ENCODE assay signal across 11 cellular contexts in the genomic region with DNA sequence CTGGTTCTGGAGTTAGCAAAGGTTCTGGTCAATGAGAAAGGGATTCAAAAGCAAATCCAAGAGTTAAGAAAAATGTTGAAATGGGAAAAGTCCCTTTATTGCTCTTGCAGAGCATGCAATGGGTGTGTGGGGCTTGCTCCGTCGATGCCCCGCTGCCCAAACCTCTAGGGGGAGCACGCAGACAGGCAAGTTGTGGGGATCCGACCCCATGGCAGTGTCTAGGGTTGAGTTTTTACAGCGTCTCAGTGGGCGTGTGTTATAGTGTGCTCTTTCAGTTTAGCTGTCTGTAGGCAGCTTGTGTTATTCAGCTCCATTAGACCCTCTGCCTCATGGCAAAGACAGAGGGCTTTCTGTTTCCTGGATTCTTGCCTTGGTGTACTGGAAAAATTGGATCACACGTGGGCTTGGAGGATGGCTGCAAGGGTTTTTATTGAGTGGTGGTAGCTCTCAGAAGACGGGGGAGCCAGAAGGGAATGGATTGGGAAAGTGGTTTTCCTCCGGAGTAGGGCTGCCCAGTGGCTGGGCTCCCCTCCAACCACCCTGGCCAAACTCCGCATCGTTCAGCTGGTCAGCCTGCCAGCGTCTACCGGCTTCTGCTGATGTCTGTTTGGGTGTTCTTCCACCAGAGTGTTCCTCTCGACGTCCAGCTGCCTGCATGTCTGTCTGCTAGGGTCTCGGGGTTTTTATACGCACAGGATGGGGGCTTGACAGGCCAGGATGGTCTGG.
DNase-seq lines count a peak whose midpoint lies in the region; ATAC-seq and TF ChIP-seq lines count a peak whose summit lies in the region.
"Had no signal": no experiment of that assay in that cellular context is flagged by ENCODE, and none has a peak within 500 bp of the region (broad histone marks: within the 10 kb centered on the region; RNA-seq: fewer than 3 reads in every experiment).

No MANE protein-coding gene starts in this region.

- no peaks in the 10 kb centered on the region for H3K36me3 ChIP-seq in WERI-Rb-1
- no peaks in the 10 kb centered on the region for H3K36me3 ChIP-seq in mucosa of descending colon (ENCODE audit: low read depth)
- no peaks in the 10 kb centered on the region for H3K36me3 ChIP-seq in gastroesophageal sphincter
- H3K36me3 ChIP-seq: prostate gland had no signal

- no peak for TF ChIP-seq POLR2A in gastroesophageal sphincter (IDR thresholded peaks at IDR 0.05)

- peak; percentile 33 for DNase-seq in HT1080 (ENCODE audit: low read depth)
- DNase-seq in WERI-Rb-1, result no peak
- DNase-seq in hypothalamus (lab: John Stamatoyannopoulos, UW), result peak in 27 of 51 donors; percentile 1 to 41 (median 14)
- DNase-seq in putamen (ENCODE audit: low spot score), result peak; percentile 27
- DNase-seq in stimulated activated CD4-positive, alpha-beta T cell treated with anti-CD3 and anti-CD28 coated beads, Interleukin-1b, Interleukin-23, amount 100 ng/mL, for 48 hours, result no peak
- DNase-seq in activated CD4-positive, CD25-positive, alpha-beta regulatory T cell treated with anti-CD3 and anti-CD28 coated beads, Interleukin-2, amount 50 U/mL, for 72 hours, result no peak
- no peak for DNase-seq in mucosa of descending colon
- DNase-seq: activated CD4-positive, alpha-beta T cell treated with anti-CD3 and anti-CD28 coated beads, Interleukin-2, amount 10 ng/mL, durations not matched to agents 7 days and 5 days; NCI-H2029 treated with DMSO at 0.1 percent for 48 hours had no signal

- TF ChIP-seq CTCF in WERI-Rb-1 (IDR thresholded peaks at IDR 0.05; ENCODE audit: low read depth, low read length) (peak; percentile 4; the same call in 1 of the 2 replicates), mucosa of descending colon (IDR thresholded peaks at IDR 0.05) (no peak), gastroesophageal sphincter (IDR thresholded peaks at IDR 0.05) (peak in 1 of 4 experiments; percentile 28)

- H3K27ac ChIP-seq in WERI-Rb-1 (no peak overlapping the region), gastroesophageal sphincter (no peak overlapping the region)
- H3K27ac ChIP-seq: prostate gland had no signal

- H3K9me3 ChIP-seq in WERI-Rb-1 (ENCODE audit: severe bottlenecking), result no peaks in the 10 kb centered on the region
- H3K9me3 ChIP-seq in mucosa of descending colon, result peaks cover 11% of the 10 kb centered on the region
- peaks cover 0 to 12% (median 0%) of the 10 kb centered on the region in 3 donors for H3K9me3 ChIP-seq in gastroesophageal sphincter
- H3K9me3 ChIP-seq: prostate gland had no signal

- H3K27me3 ChIP-seq in WERI-Rb-1 (ENCODE audit: insufficient read depth, low read depth, severe bottlenecking) (no peaks in the 10 kb centered on the region), gastroesophageal sphincter (no peaks in the 10 kb centered on the region)

- H3K4me3 ChIP-seq in WERI-Rb-1 (ENCODE audit: low read depth, low read length), result no peak overlapping the region
- no peak overlapping the region for H3K4me3 ChIP-seq in mucosa of descending colon
- H3K4me3 ChIP-seq in gastroesophageal sphincter, result no peak overlapping the region
- H3K4me3 ChIP-seq: prostate gland had no signal

- no peak for ATAC-seq in mucosa of descending colon
- no peak for ATAC-seq in gastroesophageal sphincter

- no peak for TF ChIP-seq EP300 in gastroesophageal sphincter (IDR thresholded peaks at IDR 0.05)

- intact Hi-C loops in mucosa of descending colon (cut with DNase I, micrococcal nuclease), result no loop called here

- 48 to 57% methylated on average over 7 of the region's 18 CpGs for WGBS in gastroesophageal sphincter (ENCODE audit: low coverage in 1 of 2), 2 donors

- H3K4me1 ChIP-seq in mucosa of descending colon (ENCODE audit: low read depth) (no peaks in the 10 kb centered on the region), gastroesophageal sphincter (no peaks in the 10 kb centered on the region)
- H3K4me1 ChIP-seq: prostate gland had no signal

Comparison
In these comparisons a context has a peak if more than half of its experiments do, and no peak if none do; other contexts are left out.
1. DNase-seq: peak in HT1080 (single experiment), hypothalamus (27 of 51) and putamen (single experiment); none in WERI-Rb-1 (single experiment), stimulated activated CD4-positive, alpha-beta T cell treated with anti-CD3 and anti-CD28 coated beads, Interleukin-1b, Interleukin-23, amount 100 ng/mL, for 48 hours (single experiment), activated CD4-positive, CD25-positive, alpha-beta regulatory T cell treated with anti-CD3 and anti-CD28 coated beads, Interleukin-2, amount 50 U/mL, for 72 hours (single experiment) and mucosa of descending colon (0 of 3).